In the genomic region with DNA sequence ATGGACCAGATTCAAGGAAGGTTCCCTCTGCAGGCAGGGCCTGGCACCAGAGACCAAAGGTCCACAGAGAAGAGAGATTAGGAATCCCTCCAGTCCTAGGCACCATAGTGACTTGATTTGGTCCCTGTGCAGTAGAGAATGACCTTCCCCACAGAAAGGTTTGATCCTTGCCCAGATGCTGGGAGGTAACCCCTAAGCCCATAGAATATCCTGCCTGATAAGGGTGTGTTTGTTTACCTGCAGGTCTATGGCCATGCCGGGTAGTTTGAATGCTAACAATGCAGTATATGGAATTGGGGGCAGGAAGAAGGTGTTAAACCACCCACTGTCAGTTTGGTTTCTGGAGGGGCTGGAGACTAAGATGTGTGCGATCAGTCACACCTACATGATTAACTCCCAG, we compare ENCODE assay signal across 23 cellular contexts. TPM values are rescaled to one million over a fixed set of nuclear protein-coding genes. Genes with fewer than 3 reads are reported as not detected.
"Had no signal": no experiment of that assay in that cellular context is flagged by ENCODE, and none has a peak within 500 bp of the region (broad histone marks: within the 10 kb centered on the region; RNA-seq: fewer than 3 reads in every experiment).

No MANE protein-coding gene starts in this region.

- H3K27ac ChIP-seq: colonic mucosa, neutrophil, tibial nerve had no signal

- H3K4me1 ChIP-seq: tibial nerve had no signal

- DNase-seq: activated CD4-positive, alpha-beta T cell treated with anti-CD3 and anti-CD28 coated beads for 36 hours; activated CD4-positive, CD25-positive, alpha-beta regulatory T cell; activated CD8-positive, alpha-beta memory T cell treated with anti-CD3 and anti-CD28 coated beads, Interleukin-2, amount 10 ng/mL, durations not matched to agents 7 days and 5 days; activated CD8-positive, alpha-beta T cell treated with anti-CD3 and anti-CD28 coated beads, Interleukin-2, amount 10 ng/mL, durations not matched to agents 7 days and 5 days; activated naive CD4-positive, alpha-beta T cell; activated T-cell treated with anti-CD3 and anti-CD28 coated beads, Interleukin-2, amount 50 U/mL, for 72 hours; anterior cingulate cortex; colonic mucosa; effector CD8-positive, alpha-beta T cell; gastrocnemius medialis; hypothalamus; immature natural killer cell; naive B cell; nephron progenitor cell; retina; stimulated activated CD4-positive, alpha-beta T cell treated with anti-CD3 and anti-CD28 coated beads, Interleukin-15, amount 100 ng/mL, for 24 hours; stimulated activated CD4-positive, alpha-beta T cell treated with anti-CD3 and anti-CD28 coated beads, Interleukin-2, amount 100 ng/mL, for 24 hours; stimulated activated naive CD4-positive, alpha-beta T cell; T-helper 1 cell had no signal

- H3K9me3 ChIP-seq: colonic mucosa, gastrocnemius medialis, neutrophil had no signal

- ATAC-seq: activated CD4-positive, alpha-beta T cell treated with anti-CD3 and anti-CD28 coated beads for 36 hours; activated CD8-positive, alpha-beta memory T cell treated with anti-CD3 and anti-CD28 coated beads, Interleukin-2, amount 10 ng/mL, durations not matched to agents 7 days and 5 days; activated CD8-positive, alpha-beta T cell treated with anti-CD3 and anti-CD28 coated beads, Interleukin-2, amount 10 ng/mL, durations not matched to agents 7 days and 5 days; activated T-cell treated with anti-CD3 and anti-CD28 coated beads, Interleukin-2, amount 50 U/mL, for 72 hours had no signal

- H3K27me3 ChIP-seq: colonic mucosa, gastrocnemius medialis had no signal

- H3K4me3 ChIP-seq: colonic mucosa, gastrocnemius medialis, lung, tibial nerve had no signal

- H3K36me3 ChIP-seq: colonic mucosa, gastrocnemius medialis, neutrophil, tibial nerve had no signal

RNA-seq across cellular contexts. Expression of gene NFASC, which starts 57.1 kb away (rescaled TPM):
- total RNA-seq: osteocyte had no signal
